ENCODE assay signal across 20 cellular contexts in the genomic region with DNA sequence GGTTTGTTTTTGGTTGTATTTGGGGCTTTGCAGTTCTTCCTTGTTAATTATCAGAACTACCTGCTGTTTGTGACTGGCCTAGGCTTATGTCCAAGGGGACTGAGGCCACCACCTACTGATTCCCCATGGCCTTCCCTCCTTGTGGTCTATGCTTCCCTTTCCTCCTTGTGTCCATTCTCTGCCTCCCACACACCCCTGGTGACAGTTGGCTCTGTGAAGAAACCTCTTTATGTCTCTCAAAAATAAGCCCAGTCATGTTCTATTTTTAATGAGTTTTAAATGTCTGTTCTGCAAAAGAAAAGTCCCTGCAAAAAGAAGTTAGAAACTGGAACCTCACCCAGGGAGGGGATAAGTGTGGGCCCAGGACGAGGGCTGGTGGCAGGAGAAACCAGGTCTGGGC.
DNase-seq lines count a peak whose midpoint lies in the region; ATAC-seq and TF ChIP-seq lines count a peak whose summit lies in the region.
"Had no signal": no experiment of that assay in that cellular context is flagged by ENCODE, and none has a peak within 500 bp of the region (broad histone marks: within the 10 kb centered on the region; RNA-seq: fewer than 3 reads in every experiment).

No MANE protein-coding gene starts in this region.

- POLR2A ChIA-PET in activated B cell treated with CpG ODN at 0.5 μM for 24 hours (lab: Charles Lee): no interaction called here

- H3K27ac ChIP-seq in temporal lobe (ENCODE audit: low read depth, low read length): peak overlapping the region; percentile 30
- H3K27ac ChIP-seq: GM23248, KMS-11 had no signal

- no peaks in the 10 kb centered on the region for H3K27me3 Mint-ChIP-seq in activated B cell treated with CpG ODN at 0.5 μM for 24 hours
- no peaks in the 10 kb centered on the region for H3K27me3 Mint-ChIP-seq in chondrocyte (ENCODE audit: low read depth)
- H3K27me3 Mint-ChIP-seq: CD8-positive, alpha-beta memory T cell had no signal

- CTCF ChIA-PET in activated B cell treated with CpG ODN at 0.5 μM for 24 hours (lab: Charles Lee): interaction anchor here (4.0 kb wide), 1 partner anchor 23 kb away, joined by 35 read pairs; no protein-coding TSS in a partner anchor

- no peak overlapping the region for H3K4me3 ChIP-seq in NB4 (ENCODE audit: low read depth, low read length)
- H3K4me3 ChIP-seq: GM12878, GM23248 had no signal

- no peak for TF ChIP-seq POLR2A in NB4 (IDR thresholded peaks at IDR 0.05; ENCODE audit: extremely low read depth, insufficient read length)

- H3K36me3 Mint-ChIP-seq in activated B cell treated with CpG ODN at 0.5 μM for 24 hours (ENCODE audit: low read depth): peaks cover 8% of the 10 kb centered on the region
- no peaks in the 10 kb centered on the region for H3K36me3 Mint-ChIP-seq in chondrocyte (ENCODE audit: low read depth)
- H3K36me3 Mint-ChIP-seq: CD8-positive, alpha-beta memory T cell had no signal

- TF ChIP-seq CTCF in NB4 (IDR thresholded peaks at IDR 0.05; ENCODE audit: low read depth, low read length) (no peak), activated B cell treated with CpG ODN at 0.5 μM for 24 hours (IDR thresholded peaks at IDR 0.05) (no peak), chondrocyte (IDR thresholded peaks at IDR 0.05) (no peak)

- intact Hi-C loops in activated B cell treated with CpG ODN at 0.5 μM for 24 hours (cut with micrococcal nuclease): loop anchor here (5.0 kb wide), 2 partner anchors 131 to 729 kb away; a partner anchor contains a TSS

- H3K27ac Mint-ChIP-seq in activated B cell treated with CpG ODN at 0.5 μM for 24 hours (peak overlapping the region; percentile 41), chondrocyte (ENCODE audit: unreplicated experiment) (no peak overlapping the region)

- H3K4me1 Mint-ChIP-seq in activated B cell treated with CpG ODN at 0.5 μM for 24 hours (peaks cover 15% of the 10 kb centered on the region), chondrocyte (ENCODE audit: low read depth) (peaks cover 27% of the 10 kb centered on the region)
- H3K4me1 Mint-ChIP-seq: CD8-positive, alpha-beta memory T cell had no signal

- no peak for ATAC-seq in activated B cell treated with CpG ODN at 0.5 μM for 24 hours (ENCODE audit: low read depth)
- ATAC-seq: GM12878 had no signal

- no peak overlapping the region for H3K4me3 Mint-ChIP-seq in activated B cell treated with CpG ODN at 0.5 μM for 24 hours
- no peak overlapping the region for H3K4me3 Mint-ChIP-seq in chondrocyte (ENCODE audit: unreplicated experiment)
- H3K4me3 Mint-ChIP-seq: CD8-positive, alpha-beta memory T cell had no signal

- H3K9me3 Mint-ChIP-seq in activated B cell treated with CpG ODN at 0.5 μM for 24 hours: no peaks in the 10 kb centered on the region
- no peaks in the 10 kb centered on the region for H3K9me3 Mint-ChIP-seq in chondrocyte (ENCODE audit: low read depth)
- H3K9me3 Mint-ChIP-seq: CD8-positive, alpha-beta memory T cell had no signal

- DNase-seq in SIG-M5 treated with dmso at 0.1 percent for 504 hours (lab: John Stamatoyannopoulos, UW; ENCODE audit: unreplicated experiment) (peak; percentile 35), SIG-M5 (lab: John Stamatoyannopoulos, UW) (no peak), NB4 (ENCODE audit: low read depth) (peak; percentile 65), activated B cell treated with CpG ODN at 0.5 μM for 24 hours (no peak), ureter (ENCODE audit: low spot score) (no peak), NCI-H345 (lab: John Stamatoyannopoulos, UW) (no peak), chondrocyte (ENCODE audit: low spot score) (no peak)
- DNase-seq: 8988T; BE2C; CD8-positive, alpha-beta memory T cell; DND-41; GM23248; HCEC 1CT; NCI-H187 treated with DMSO at 0.1 percent for 48 hours; NCI-H2171; NCI-H748 treated with DMSO at 0.1 percent for 48 hours; SHP77 had no signal

Comparison
In these comparisons a context has a peak if more than half of its experiments do, and no peak if none do; other contexts are left out.
1. DNase-seq: peak in SIG-M5 treated with dmso at 0.1 percent for 504 hours (single experiment) and NB4 (single experiment); none in SIG-M5 (single experiment), activated B cell treated with CpG ODN at 0.5 μM for 24 hours (single experiment), ureter (single experiment), NCI-H345 (single experiment) and chondrocyte (single experiment).